18 cellular contexts compared by ENCODE assay signal in the genomic region with DNA sequence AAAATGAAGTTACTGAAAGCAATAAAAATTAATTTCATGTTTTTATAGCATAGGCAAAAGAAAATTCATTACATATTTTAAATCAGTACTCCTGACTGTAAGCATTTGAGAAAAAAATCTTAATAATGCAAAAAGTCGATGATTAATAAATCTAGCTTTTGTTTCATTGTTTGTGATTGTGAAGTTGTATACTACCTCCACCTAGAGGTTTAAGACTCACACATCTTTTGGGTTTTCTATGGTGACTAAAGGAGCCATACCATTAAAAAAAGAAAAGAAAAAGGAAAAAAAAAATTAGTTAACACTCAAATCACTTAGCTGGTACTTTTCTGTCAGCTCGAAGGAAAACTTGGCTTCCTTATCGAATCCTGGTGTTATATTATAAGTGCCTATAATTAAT. TPM values are rescaled to one million over a fixed set of nuclear protein-coding genes. Genes with fewer than 3 reads are reported as not detected.
DNase-seq lines count a peak whose midpoint lies in the region; ATAC-seq and TF ChIP-seq lines count a peak whose summit lies in the region.
"Had no signal": no experiment of that assay in that cellular context is flagged by ENCODE, and none has a peak within 500 bp of the region (broad histone marks: within the 10 kb centered on the region; RNA-seq: fewer than 3 reads in every experiment).

No MANE protein-coding gene starts in this region.

- no peak overlapping the region for H3T11ph ChIP-seq in H9 (ENCODE audit: low read length)

- no peak overlapping the region for H4K5ac ChIP-seq in H9 (ENCODE audit: insufficient read length, low read depth, low read length)

- no CpG with 5 or more reads among the region's 3 CpGs for WGBS in H9 (ENCODE audit: extremely low coverage, insufficient read length, low lambda C conversion rate)

- TF ChIP-seq CTCF in 22Rv1 (IDR thresholded peaks at IDR 0.05) (peak; percentile 57), H9 (conservative IDR thresholded peaks at IDR 0.05) (peak; percentile 39; the same call in 2 of the 3 replicates), neural progenitor cell (IDR thresholded peaks at IDR 0.05) (peak; percentile 24), vagina (IDR thresholded peaks at IDR 0.05) (no peak)

- no peak overlapping the region for H2BK15ac ChIP-seq in H9 (ENCODE audit: low read depth, low read length)

- no peak overlapping the region for H3K4me3 Mint-ChIP-seq in H9
- H3K4me3 Mint-ChIP-seq in neural progenitor cell: no peak overlapping the region

- no peak overlapping the region for H4K8ac ChIP-seq in H9 (replicated peaks; ENCODE audit: insufficient read length, low read depth, low read length)

- H3K9ac ChIP-seq in H9 (ENCODE audit: extremely low read depth, insufficient read length, low read length): no peak overlapping the region
- no peak overlapping the region for H3K9ac ChIP-seq in duodenal mucosa (ENCODE audit: low read depth in 1 of 2, low read length in 2 of 2)
- H3K9ac ChIP-seq in neural progenitor cell: no peak overlapping the region

- H4K91ac ChIP-seq in H9 (ENCODE audit: insufficient read length, low read depth, low read length): no peak overlapping the region

- intact Hi-C loops in vagina (cut with DNase I): no loop called here

- ATAC-seq in GM18909 (IDR thresholded peaks at IDR 0.05; ENCODE audit: poor library complexity, unreplicated experiment): no peak
- ATAC-seq in HG03108 (IDR thresholded peaks at IDR 0.05; ENCODE audit: unreplicated experiment): no peak
- no peak for ATAC-seq in GM19452 (IDR thresholded peaks at IDR 0.05; ENCODE audit: unreplicated experiment)

- no peak overlapping the region for H3K18ac ChIP-seq in H9 (ENCODE audit: insufficient read length, low read depth, low read length)

- no peaks in the 10 kb centered on the region for H3K4me1 ChIP-seq in H9 (ENCODE audit: insufficient read depth, low read length)
- peaks cover 6 to 7% of the 10 kb centered on the region in 2 donors for H3K4me1 ChIP-seq in duodenal mucosa (ENCODE audit: control insufficient read depth in 1 of 2, insufficient read depth in 2 of 2, low read length in 2 of 2)
- no peaks in the 10 kb centered on the region for H3K4me1 ChIP-seq in neural progenitor cell
- peaks cover 4% of the 10 kb centered on the region for H3K4me1 ChIP-seq in vagina

- TF ChIP-seq POLR2A in vagina (IDR thresholded peaks at IDR 0.05): no peak

- DNase-seq in H9 (no peak), neural progenitor cell (ENCODE audit: low spot score) (no peak), vagina (ENCODE audit: extremely low spot score in 2 of 2) (no peak)
- DNase-seq: C1 segment of cervical spinal cord, DMS79, GOT3, KG1, MG63, NCI-H1105, NCI-H187 treated with DMSO at 0.1 percent for 48 hours, NCI-H446, SHP77 had no signal

- H3K36me3 ChIP-seq in duodenal mucosa (ENCODE audit: control insufficient read depth in 1 of 2, insufficient read depth in 2 of 2, low read length in 2 of 2) (no peaks in the 10 kb centered on the region), neural progenitor cell (no peaks in the 10 kb centered on the region), vagina (no peaks in the 10 kb centered on the region)
- H3K36me3 ChIP-seq: MG63 had no signal

- peaks cover 12% of the 10 kb centered on the region for H3F3A ChIP-seq in neural progenitor cell (ENCODE audit: low read depth)

- H3K79me2 ChIP-seq in H9 (ENCODE audit: insufficient read depth, low read length) (no peaks in the 10 kb centered on the region), neural progenitor cell (ENCODE audit: low read depth) (no peaks in the 10 kb centered on the region)

- H2AFZ ChIP-seq in H9 (ENCODE audit: low read length): no peak overlapping the region
- H2AFZ ChIP-seq in neural progenitor cell (replicated peaks): no peak overlapping the region

- peaks cover 17% of the 10 kb centered on the region for H3K23me2 ChIP-seq in H9 (ENCODE audit: insufficient read length, low read depth, low read length, poor library complexity, severe bottlenecking)

- no peaks in the 10 kb centered on the region for H4K20me1 ChIP-seq in H9 (ENCODE audit: control insufficient read depth, insufficient read depth, insufficient read length)
- H4K20me1 ChIP-seq in neural progenitor cell (ENCODE audit: low read depth): peaks cover 5% of the 10 kb centered on the region

- H3K27ac Mint-ChIP-seq in H9: no peak overlapping the region
- H3K27ac Mint-ChIP-seq in neural progenitor cell: no peak overlapping the region

- no peak overlapping the region for H2BK120ac ChIP-seq in H9 (ENCODE audit: low read depth, low read length, poor library complexity, severe bottlenecking)

- no peak overlapping the region for H3K4ac ChIP-seq in H9 (ENCODE audit: low read depth, low read length)

- H3K27me3 Mint-ChIP-seq in H9 (ENCODE audit: low read depth): peaks cover 59% of the 10 kb centered on the region
- H3K27me3 Mint-ChIP-seq in neural progenitor cell (ENCODE audit: insufficient read depth, low read depth): peaks cover 28% of the 10 kb centered on the region

- H3K9me3 ChIP-seq in H9 (ENCODE audit: control insufficient read depth, low read depth, low read length) (no peaks in the 10 kb centered on the region), duodenal mucosa (ENCODE audit: control insufficient read depth in 1 of 2, low read length in 2 of 2) (no peaks in the 10 kb centered on the region), neural progenitor cell (ENCODE audit: low read depth) (no peaks in the 10 kb centered on the region), vagina (no peaks in the 10 kb centered on the region)
- H3K9me3 ChIP-seq: MG63 had no signal

- H3K4me2 ChIP-seq in H9 (ENCODE audit: insufficient read depth, insufficient read length, low read length) (no peak overlapping the region), neural progenitor cell (no peak overlapping the region)

- H3K9me3 Mint-ChIP-seq in H9: peaks cover 0 to 3% of the 10 kb centered on the region in 2 experiments; a peak in 1 of 5 replicates
- H3K9me3 Mint-ChIP-seq in neural progenitor cell: no peaks in the 10 kb centered on the region

- no peak overlapping the region for H3K56ac ChIP-seq in H9 (ENCODE audit: insufficient read length, low read depth, low read length)

- no peak overlapping the region for H2BK5ac ChIP-seq in H9 (ENCODE audit: insufficient read length, low read length)

- H3K36me3 Mint-ChIP-seq in H9 (ENCODE audit: insufficient read depth in 1 of 3, low read depth in 3 of 3) (peaks cover 0 to 2% (median 0%) of the 10 kb centered on the region in 3 experiments; a peak in 2 of 7 replicates), neural progenitor cell (no peaks in the 10 kb centered on the region)

- no peak overlapping the region for H2BK12ac ChIP-seq in H9 (ENCODE audit: insufficient read length, low read depth, low read length)

- H3K4me3 ChIP-seq in duodenal mucosa (ENCODE audit: low read depth in 1 of 2, low read length in 2 of 2) (peak overlapping the region; percentile 62 to 73), neural progenitor cell (no peak overlapping the region), vagina (no peak overlapping the region)

- H3K27ac ChIP-seq in 22Rv1 (0 out of 2 replicates have a peak overlapping the region, but pooled peaks have one; percentile 13), H9 (ENCODE audit: insufficient read length, low read depth, low read length) (no peak overlapping the region), duodenal mucosa (ENCODE audit: low read depth, low read length) (no peak overlapping the region), neural progenitor cell (no peak overlapping the region), vagina (no peak overlapping the region)

- H3K79me1 ChIP-seq in H9 (ENCODE audit: insufficient read depth, low read depth, low read length, poor library complexity, severe bottlenecking): no peaks in the 10 kb centered on the region

- no peak overlapping the region for H3K23ac ChIP-seq in H9 (ENCODE audit: insufficient read length, low read depth, low read length)

- H3K14ac ChIP-seq in H9 (ENCODE audit: insufficient read depth, low read length): no peak overlapping the region

- no peak overlapping the region for H2BK20ac ChIP-seq in H9 (ENCODE audit: low read depth, low read length, poor library complexity, severe bottlenecking)

- H3K4me1 Mint-ChIP-seq in H9 (peaks cover 18 to 22% of the 10 kb centered on the region in 2 experiments), neural progenitor cell (peaks cover 23% of the 10 kb centered on the region)

- no peak overlapping the region for H2AK5ac ChIP-seq in H9 (ENCODE audit: insufficient read length, low read length)

- peaks cover 12% of the 10 kb centered on the region; the same call in 1 of the 2 replicates for H3K27me3 ChIP-seq in H9 (ENCODE audit: insufficient read depth, low read length)
- H3K27me3 ChIP-seq in duodenal mucosa (ENCODE audit: control insufficient read depth in 1 of 2, insufficient read depth in 2 of 2, low read length in 2 of 2): peaks cover 0 to 25% of the 10 kb centered on the region in 2 donors
- H3K27me3 ChIP-seq in neural progenitor cell: peaks cover 71% of the 10 kb centered on the region
- H3K27me3 ChIP-seq in vagina: no peaks in the 10 kb centered on the region

RNA-seq across cellular contexts. Expression of a gene that starts 2.0 kb away (rescaled TPM):
- total RNA-seq in H9 (2021) (0.42 and 0.44 TPM in 2 replicates), neural progenitor cell (ENCODE audit: low replicate concordance) (0.12 and 0.47 TPM in 2 replicates), vagina (4.2 TPM)
- total RNA-seq: A172 had no signal

Comparison
In these comparisons a context has a peak if more than half of its experiments do, and no peak if none do; other contexts are left out.
1. CTCF ChIP-seq: peak in 22Rv1 (single experiment), H9 (single experiment) and neural progenitor cell (single experiment); none in vagina (0 of 3).
2. H3K4me3 ChIP-seq: peak in duodenal mucosa (2 of 2); none in neural progenitor cell (single experiment) and vagina (0 of 2).